ENCODE assay signal across 18 cellular contexts in genomic region chr13:44516771-44517170, GRCh38. TPM values are rescaled to one million over a fixed set of nuclear protein-coding genes. Genes with fewer than 3 reads are reported as not detected.
DNase-seq lines count a peak whose midpoint lies in the region; ATAC-seq and TF ChIP-seq lines count a peak whose summit lies in the region.
"Had no signal": no experiment of that assay in that cellular context is flagged by ENCODE, and none has a peak within 500 bp of the region (broad histone marks: within the 10 kb centered on the region; RNA-seq: fewer than 3 reads in every experiment).

No MANE protein-coding gene starts in this region.

- TF ChIP-seq CTCF in type B pancreatic cell (conservative IDR thresholded peaks at IDR 0.05): no peak

- H3K4me1 Mint-ChIP-seq in type B pancreatic cell (ENCODE audit: unreplicated experiment): peaks cover 16% of the 10 kb centered on the region

- H3K9me3 Mint-ChIP-seq in type B pancreatic cell: no peaks in the 10 kb centered on the region
- H3K9me3 Mint-ChIP-seq: natural killer cell treated with Interleukin-12 subunit alpha and Interleukin-12 subunit beta and Interleukin-15 and Interleukin-18, amount 100 ng/mL, for 72 hours had no signal

- no peak overlapping the region for H3K27ac Mint-ChIP-seq in type B pancreatic cell
- H3K27ac Mint-ChIP-seq: natural killer cell treated with Interleukin-12 subunit alpha and Interleukin-12 subunit beta and Interleukin-15 and Interleukin-18, amount 100 ng/mL, for 72 hours; progenitor cell of endocrine pancreas had no signal

- DNase-seq in COLO668 (lab: John Stamatoyannopoulos, UW; ENCODE audit: unreplicated experiment) (peak; percentile 76), ELR (ENCODE audit: low read depth) (peak; percentile 6), SHP77 treated with DMSO at 0.1 percent for 48 hours (lab: John Stamatoyannopoulos, UW) (peak; percentile 9), left colon (no peak), type B pancreatic cell (ENCODE audit: extremely low spot score, unreplicated experiment) (no peak), NCI-H2227 treated with DMSO at 0.1 percent for 48 hours (lab: John Stamatoyannopoulos, UW) (no peak)
- DNase-seq: activated CD4-positive, alpha-beta T cell treated with anti-CD3 and anti-CD28 coated beads, Interleukin-2, amount 50 U/mL, for 1 hour; amygdala; DMS 273 treated with DMSO at 0.1 percent for 48 hours; effector memory CD4-positive, alpha-beta T cell; heart left ventricle; NCI-H1694; NK-92 treated with Interleukin-12 subunit alpha and Interleukin-12 subunit beta, amount 100 ng/mL, for 24 hours; stimulated activated CD8-positive, alpha-beta memory T cell treated with anti-CD3 and anti-CD28 coated beads, Interleukin-4, amount 100 ng/mL, for 48 hours; substantia nigra had no signal

- H3K36me3 Mint-ChIP-seq in type B pancreatic cell: peaks cover 19% of the 10 kb centered on the region
- H3K36me3 Mint-ChIP-seq: natural killer cell treated with Interleukin-12 subunit alpha and Interleukin-12 subunit beta and Interleukin-15 and Interleukin-18, amount 100 ng/mL, for 72 hours had no signal

- no peak overlapping the region for H3K4me3 Mint-ChIP-seq in type B pancreatic cell
- H3K4me3 Mint-ChIP-seq: natural killer cell treated with Interleukin-12 subunit alpha and Interleukin-12 subunit beta and Interleukin-15 and Interleukin-18, amount 100 ng/mL, for 72 hours had no signal

- intact Hi-C loops in left colon (cut with DNase I, micrococcal nuclease): loop anchor here in 1 of 2 donors (10.0 kb wide), 1 partner anchor 48 kb away; no protein-coding TSS in a partner anchor

- no peaks in the 10 kb centered on the region for H3K27me3 Mint-ChIP-seq in type B pancreatic cell
- H3K27me3 Mint-ChIP-seq: natural killer cell treated with Interleukin-12 subunit alpha and Interleukin-12 subunit beta and Interleukin-15 and Interleukin-18, amount 100 ng/mL, for 72 hours; progenitor cell of endocrine pancreas had no signal

- ATAC-seq in left colon: peak; percentile 68
- ATAC-seq in GM19023 (IDR thresholded peaks at IDR 0.05; ENCODE audit: unreplicated experiment): no peak
- ATAC-seq: heart left ventricle; natural killer cell treated with Interleukin-12 subunit alpha and Interleukin-12 subunit beta and Interleukin-15 and Interleukin-18, amount 100 ng/mL, for 72 hours had no signal

RNA-seq across cellular contexts. Expression of gene TSC22D1, which starts 59.4 kb away (rescaled TPM):
- total RNA-seq in left colon (100 to 1,000 TPM; 268 to 294 TPM), type B pancreatic cell (ENCODE audit: low replicate concordance) (83.6 and 132 TPM in 2 replicates)

Comparison
In these comparisons a context has a peak if more than half of its experiments do, and no peak if none do; other contexts are left out.
1. DNase-seq: peak in COLO668 (single experiment), ELR (single experiment) and SHP77 treated with DMSO at 0.1 percent for 48 hours (single experiment); none in left colon (0 of 2), type B pancreatic cell (single experiment) and NCI-H2227 treated with DMSO at 0.1 percent for 48 hours (single experiment).